Comparison of ENCODE assay signal across 11 cellular contexts in the genomic region with DNA sequence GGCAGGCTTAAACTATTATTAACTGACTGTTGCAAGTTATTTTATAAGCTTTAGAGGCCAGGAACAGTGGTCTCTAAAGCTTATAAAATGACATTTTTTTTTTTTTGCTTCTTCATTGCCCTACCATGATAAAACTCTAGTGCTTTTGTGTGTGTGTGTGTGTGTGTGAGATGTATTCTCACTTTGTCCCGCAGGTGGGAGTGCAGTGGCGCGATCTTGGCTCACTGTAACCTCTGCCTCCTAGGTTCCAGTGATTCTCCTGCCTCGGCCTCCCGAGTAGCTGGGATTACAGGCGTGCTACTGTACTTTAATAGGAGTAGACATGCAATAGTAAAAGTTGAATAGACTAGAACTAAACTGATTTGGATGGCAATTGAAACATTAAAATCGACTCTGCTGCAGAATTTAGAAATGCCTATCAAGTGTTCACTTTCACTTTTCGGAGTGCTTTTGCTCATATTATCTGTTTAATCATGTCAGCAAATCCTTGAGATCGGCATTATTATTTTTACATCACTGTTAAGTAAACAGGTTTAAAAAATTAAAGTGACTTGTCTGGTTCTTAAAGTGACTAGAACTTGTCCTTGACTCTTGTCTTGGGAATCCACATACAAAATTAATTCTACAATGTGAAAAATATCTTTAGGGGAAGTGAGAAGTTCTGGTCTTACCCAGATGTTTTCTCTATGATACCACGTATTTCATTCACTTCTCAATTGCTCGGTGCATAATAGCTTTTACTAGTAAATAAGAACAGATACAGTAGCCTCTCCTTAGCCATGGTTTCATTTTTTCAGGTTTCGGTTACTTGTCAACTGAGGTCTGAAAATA. TPM values are rescaled to one million over a fixed set of nuclear protein-coding genes. Genes with fewer than 3 reads are reported as not detected.
DNase-seq lines count a peak whose midpoint lies in the region; ATAC-seq and TF ChIP-seq lines count a peak whose summit lies in the region.
"Had no signal": no experiment of that assay in that cellular context is flagged by ENCODE, and none has a peak within 500 bp of the region (broad histone marks: within the 10 kb centered on the region; RNA-seq: fewer than 3 reads in every experiment).

No MANE protein-coding gene starts in this region.

- no peak for TF ChIP-seq CTCF in lower lobe of right lung (IDR thresholded peaks at IDR 0.05)

- no peaks in the 10 kb centered on the region for H3K27me3 ChIP-seq in lower lobe of right lung (ENCODE audit: low read depth)
- H3K27me3 ChIP-seq: right lobe of liver had no signal

- no peaks in the 10 kb centered on the region for H3K9me3 ChIP-seq in lower lobe of right lung
- H3K9me3 ChIP-seq: right lobe of liver had no signal

- no peak overlapping the region for H3K4me3 ChIP-seq in lower lobe of right lung
- H3K4me3 ChIP-seq: right lobe of liver had no signal

- H3K4me1 Mint-ChIP-seq in memory B cell = peaks cover 9% of the 10 kb centered on the region

- H3K27ac ChIP-seq in lower lobe of right lung = no peak overlapping the region
- H3K27ac ChIP-seq: right lobe of liver had no signal

- H3K9me3 Mint-ChIP-seq in memory B cell = no peaks in the 10 kb centered on the region

- H3K4me3 Mint-ChIP-seq in memory B cell = peak overlapping the region; percentile 67

- H3K27me3 Mint-ChIP-seq in memory B cell = peaks cover 5% of the 10 kb centered on the region

- intact Hi-C loops in lower lobe of right lung (cut with DNase I) = no loop called here

- DNase-seq in memory B cell (ENCODE audit: low spot score in 2 of 2) = no peak
- no peak for DNase-seq in T-helper 9 cell
- no peak for DNase-seq in mesenteric fat pad (ENCODE audit: low spot score)
- no peak for DNase-seq in lower lobe of right lung
- no peak for DNase-seq in activated CD4-positive, alpha-beta T cell treated with anti-CD3 and anti-CD28 coated beads for 48 hours
- DNase-seq: anterior cingulate cortex had no signal

- H3K36me3 ChIP-seq in lower lobe of right lung = no peaks in the 10 kb centered on the region
- H3K36me3 ChIP-seq: right lobe of liver had no signal

- ATAC-seq in GM18907 (IDR thresholded peaks at IDR 0.05; ENCODE audit: unreplicated experiment) (peak; percentile 94), GM21786 (IDR thresholded peaks at IDR 0.05; ENCODE audit: unreplicated experiment) (peak; percentile 95), HG03469 (IDR thresholded peaks at IDR 0.05; ENCODE audit: unreplicated experiment) (peak; percentile 82), memory B cell (ENCODE audit: low read depth) (peak; percentile 84), lower lobe of right lung (no peak)
- ATAC-seq: activated CD4-positive, CD25-positive, alpha-beta regulatory T cell treated with anti-CD3 and anti-CD28 coated beads, Interleukin-2, amount 50 U/mL, for 24 hours had no signal

- no peak overlapping the region for H3K27ac Mint-ChIP-seq in memory B cell

- no peaks in the 10 kb centered on the region for H3K36me3 Mint-ChIP-seq in memory B cell

- H3K4me1 ChIP-seq in lower lobe of right lung = no peaks in the 10 kb centered on the region

RNA-seq across cellular contexts. Expression of a gene that starts 8.4 kb away (rescaled TPM):
- total RNA-seq in mesenteric fat pad (22.5 TPM), lower lobe of right lung (28.1 TPM)

RNA-seq across cellular contexts. Expression of a gene that starts 19.8 kb away (rescaled TPM):
- total RNA-seq in mesenteric fat pad (36.8 TPM), lower lobe of right lung (443 TPM)

Comparison
In these comparisons a context has a peak if more than half of its experiments do, and no peak if none do; other contexts are left out.
1. ATAC-seq: peak in GM18907 (single experiment), GM21786 (single experiment), HG03469 (single experiment) and memory B cell (single experiment); none in lower lobe of right lung (0 of 2).
2. RNA of a gene that starts 19.8 kb away (total RNA-seq): 443 TPM in lower lobe of right lung (single experiment); 36.8 TPM in mesenteric fat pad (single experiment); every median in the first group is over 10 times any median in the second.